Comparison of ENCODE assay signal across 14 cellular contexts in the genomic region with DNA sequence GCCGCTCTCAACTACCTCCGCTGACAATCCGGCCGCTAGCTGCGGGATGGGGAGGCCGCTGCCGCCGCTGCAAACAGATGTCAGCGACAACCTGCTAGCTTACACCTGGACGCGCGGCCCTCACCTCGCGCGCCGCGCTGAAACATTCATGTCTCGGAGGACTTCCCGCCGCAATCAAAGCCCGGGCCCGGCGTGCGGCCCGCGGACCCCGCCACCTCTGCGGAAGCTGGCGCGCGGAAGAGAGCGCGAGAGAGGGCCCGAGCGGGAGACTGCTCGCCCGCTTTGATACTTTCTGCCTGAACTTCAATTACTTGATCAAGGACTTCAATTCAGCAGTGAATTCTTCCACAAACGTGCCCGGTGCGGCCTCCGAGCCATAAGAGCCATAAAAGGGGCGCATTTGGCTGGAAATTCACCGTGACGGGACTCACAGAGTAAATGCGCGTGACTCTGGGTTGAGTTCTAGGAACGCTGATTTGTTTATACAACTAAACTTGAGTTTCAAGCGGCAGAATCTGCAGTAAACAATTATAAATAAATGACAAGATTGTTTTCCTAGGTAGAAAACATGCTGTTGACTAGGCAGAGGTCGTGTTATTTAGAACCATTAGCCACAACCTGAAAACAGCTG.
A peak's percentile ranks its signal among the peaks of the same experiment; 100 is the strongest.
DNase-seq lines count a peak whose midpoint lies in the region; ATAC-seq and TF ChIP-seq lines count a peak whose summit lies in the region.
"Had no signal": no experiment of that assay in that cellular context is flagged by ENCODE, and none has a peak within 500 bp of the region (broad histone marks: within the 10 kb centered on the region; RNA-seq: fewer than 3 reads in every experiment).

No MANE protein-coding gene starts in this region.

- no peak overlapping the region for H3T11ph ChIP-seq in H9 (ENCODE audit: low read length)

- H2BK20ac ChIP-seq in H9 (ENCODE audit: low read depth, low read length, poor library complexity, severe bottlenecking): no peak overlapping the region

- WGBS in H9 (ENCODE audit: extremely low coverage, insufficient read length, low lambda C conversion rate): no CpG with 5 or more reads among the region's 49 CpGs
- WGBS in psoas muscle, 3 donors: 27 to 53% (median 40%) methylated on average over 49 of the region's 49 CpGs

- H2AK5ac ChIP-seq in H9 (ENCODE audit: insufficient read length, low read length): no peak overlapping the region

- TF ChIP-seq CTCF in H9 (conservative IDR thresholded peaks at IDR 0.05) (no peak), dorsolateral prefrontal cortex (IDR thresholded peaks at IDR 0.05 in 54 of 56, conservative IDR thresholded peaks at IDR 0.05 in 2 of 56; ENCODE audit: low read depth in 1 of 56, partially characterized antibody in 56 of 56) (no peak), psoas muscle (IDR thresholded peaks at IDR 0.05) (no peak)

- H3K4me1 ChIP-seq in H9 (ENCODE audit: insufficient read depth, low read length) (no peaks in the 10 kb centered on the region; the same call in 1 of the 2 replicates), psoas muscle (no peaks in the 10 kb centered on the region)
- H3K4me1 ChIP-seq: SJSA1, upper lobe of right lung had no signal

- H4K8ac ChIP-seq in H9 (replicated peaks; ENCODE audit: insufficient read length, low read depth, low read length): no peak overlapping the region

- H3K23ac ChIP-seq in H9 (ENCODE audit: insufficient read length, low read depth, low read length): no peak overlapping the region

- H3K27me3 ChIP-seq in H9 (ENCODE audit: insufficient read depth, low read length): no peaks in the 10 kb centered on the region
- H3K27me3 ChIP-seq in dorsolateral prefrontal cortex: peaks cover 0 to 27% (median 0%) of the 10 kb centered on the region in 45 donors
- no peaks in the 10 kb centered on the region for H3K27me3 ChIP-seq in psoas muscle (ENCODE audit: insufficient read depth in 3 of 3, low read length in 2 of 3)
- H3K27me3 ChIP-seq: SJSA1, upper lobe of right lung had no signal

- peak overlapping the region; percentile 66 to 85 for H3K4me3 Mint-ChIP-seq in H9
- H3K4me3 Mint-ChIP-seq: activated naive CD4-positive, alpha-beta T cell treated with anti-CD3 and anti-CD28 coated beads, Interleukin-2, amount 10 ng/mL, durations not matched to agents 7 days and 5 days; naive thymus-derived CD8-positive, alpha-beta T cell had no signal

- ATAC-seq in psoas muscle (no peak), GM21381 (IDR thresholded peaks at IDR 0.05; ENCODE audit: unreplicated experiment) (no peak)
- ATAC-seq: naive thymus-derived CD8-positive, alpha-beta T cell; upper lobe of right lung had no signal

- no peaks in the 10 kb centered on the region for H4K20me1 ChIP-seq in H9 (ENCODE audit: control insufficient read depth, insufficient read depth, insufficient read length)

- peaks cover 30% of the 10 kb centered on the region for H3K27me3 Mint-ChIP-seq in H9 (ENCODE audit: low read depth)
- H3K27me3 Mint-ChIP-seq: activated naive CD4-positive, alpha-beta T cell treated with anti-CD3 and anti-CD28 coated beads, Interleukin-2, amount 10 ng/mL, durations not matched to agents 7 days and 5 days; naive thymus-derived CD8-positive, alpha-beta T cell had no signal

- H3K56ac ChIP-seq in H9 (ENCODE audit: insufficient read length, low read depth, low read length): no peak overlapping the region

- no peaks in the 10 kb centered on the region for H3K36me3 ChIP-seq in psoas muscle (ENCODE audit: insufficient read depth in 1 of 2, low read depth in 1 of 2)

- H3K9me3 ChIP-seq in H9 (ENCODE audit: control insufficient read depth, low read depth, low read length) (no peaks in the 10 kb centered on the region), psoas muscle (no peaks in the 10 kb centered on the region)
- H3K9me3 ChIP-seq: SJSA1, upper lobe of right lung had no signal

- H4K5ac ChIP-seq in H9 (ENCODE audit: insufficient read length, low read depth, low read length): no peak overlapping the region

- H3K18ac ChIP-seq in H9 (ENCODE audit: insufficient read length, low read depth, low read length): peak overlapping the region; percentile 45

- H3K4me2 ChIP-seq in H9 (ENCODE audit: insufficient read depth, insufficient read length, low read length): peak overlapping the region; percentile 91

- peak overlapping the region; percentile 59 for H2AFZ ChIP-seq in H9 (ENCODE audit: low read length)

- H3K4me3 ChIP-seq in dorsolateral prefrontal cortex: peak overlapping the region in 55 of 59 donors; percentile 1 to 61 (median 41)
- peak overlapping the region; percentile 57 for H3K4me3 ChIP-seq in psoas muscle
- H3K4me3 ChIP-seq: SJSA1, upper lobe of right lung had no signal

- H3K14ac ChIP-seq in H9 (ENCODE audit: insufficient read depth, low read length): peak overlapping the region; percentile 74; the same call in 1 of the 2 replicates

- peak overlapping the region; percentile 55 for H3K9ac ChIP-seq in H9 (ENCODE audit: extremely low read depth, insufficient read length, low read length)

- H2BK15ac ChIP-seq in H9 (ENCODE audit: low read depth, low read length): no peak overlapping the region; the same call in 1 of the 2 replicates

- peaks cover 12 to 17% of the 10 kb centered on the region in 2 experiments for H3K4me1 Mint-ChIP-seq in H9
- H3K4me1 Mint-ChIP-seq: activated naive CD4-positive, alpha-beta T cell treated with anti-CD3 and anti-CD28 coated beads, Interleukin-2, amount 10 ng/mL, durations not matched to agents 7 days and 5 days; naive thymus-derived CD8-positive, alpha-beta T cell had no signal

- H2BK12ac ChIP-seq in H9 (ENCODE audit: insufficient read length, low read depth, low read length): peak overlapping the region; percentile 82

- H2BK5ac ChIP-seq in H9 (ENCODE audit: insufficient read length, low read length): no peak overlapping the region

- H3K27ac Mint-ChIP-seq in H9: peak overlapping the region; percentile 66 to 93 (median 90); a peak in 2 of 7 replicates
- H3K27ac Mint-ChIP-seq: activated naive CD4-positive, alpha-beta T cell treated with anti-CD3 and anti-CD28 coated beads, Interleukin-2, amount 10 ng/mL, durations not matched to agents 7 days and 5 days; naive thymus-derived CD8-positive, alpha-beta T cell had no signal

- H3K79me2 ChIP-seq in H9 (ENCODE audit: insufficient read depth, low read length): no peaks in the 10 kb centered on the region

- no peak overlapping the region for H3K4ac ChIP-seq in H9 (ENCODE audit: low read depth, low read length)

- no peak overlapping the region for H3K27ac ChIP-seq in H9 (ENCODE audit: insufficient read length, low read depth, low read length)
- peak overlapping the region in 7 of 59 donors; percentile 14 to 55 (median 44) for H3K27ac ChIP-seq in dorsolateral prefrontal cortex
- no peak overlapping the region for H3K27ac ChIP-seq in psoas muscle
- H3K27ac ChIP-seq: SJSA1, upper lobe of right lung had no signal

- H2BK120ac ChIP-seq in H9 (ENCODE audit: low read depth, low read length, poor library complexity, severe bottlenecking): no peak overlapping the region

- H3K79me1 ChIP-seq in H9 (ENCODE audit: insufficient read depth, low read depth, low read length, poor library complexity, severe bottlenecking): no peaks in the 10 kb centered on the region

- H4K91ac ChIP-seq in H9 (ENCODE audit: insufficient read length, low read depth, low read length): no peak overlapping the region

- intact Hi-C loops in dorsolateral prefrontal cortex (cut with DNase I): no loop called here
- intact Hi-C loops in psoas muscle (cut with DNase I): no loop called here

- no peaks in the 10 kb centered on the region for H3K9me3 Mint-ChIP-seq in H9
- H3K9me3 Mint-ChIP-seq: activated naive CD4-positive, alpha-beta T cell treated with anti-CD3 and anti-CD28 coated beads, Interleukin-2, amount 10 ng/mL, durations not matched to agents 7 days and 5 days had no signal

- DNase-seq in H9 (peak; percentile 78), dorsolateral prefrontal cortex (peak in 1 of 10 donors; percentile 3), iPS-NIHi7 (ENCODE audit: extremely low spot score) (peak; percentile 49), psoas muscle (no peak), HuH-7.5 (ENCODE audit: low spot score) (no peak), superior temporal gyrus (ENCODE audit: extremely low spot score) (no peak)
- no peak for DNase-seq in stimulated activated CD4-positive, alpha-beta T cell treated with anti-CD3 and anti-CD28 coated beads, Interleukin-4, amount 100 ng/mL, for 4 hours
- DNase-seq: activated CD8-positive, alpha-beta memory T cell treated with anti-CD3 and anti-CD28 coated beads for 24 hours; activated naive CD4-positive, alpha-beta T cell treated with anti-CD3 and anti-CD28 coated beads, Interleukin-2, amount 10 ng/mL, durations not matched to agents 7 days and 5 days; NCI-H2107; upper lobe of right lung had no signal

- no peaks in the 10 kb centered on the region for H3K36me3 Mint-ChIP-seq in H9 (ENCODE audit: insufficient read depth in 1 of 3, low read depth in 3 of 3)

- H3K23me2 ChIP-seq in H9 (ENCODE audit: insufficient read length, low read depth, low read length, poor library complexity, severe bottlenecking): peaks cover 10% of the 10 kb centered on the region

Comparison
In these comparisons a context has a peak if more than half of its experiments do, and no peak if none do; other contexts are left out.
1. DNase-seq: peak in H9 (single experiment) and iPS-NIHi7 (single experiment); none in psoas muscle (0 of 2), HuH-7.5 (single experiment), superior temporal gyrus (single experiment) and stimulated activated CD4-positive, alpha-beta T cell treated with anti-CD3 and anti-CD28 coated beads, Interleukin-4, amount 100 ng/mL, for 4 hours (0 of 2).